Comparison of ENCODE assay signal across 20 cellular contexts in the genomic region with DNA sequence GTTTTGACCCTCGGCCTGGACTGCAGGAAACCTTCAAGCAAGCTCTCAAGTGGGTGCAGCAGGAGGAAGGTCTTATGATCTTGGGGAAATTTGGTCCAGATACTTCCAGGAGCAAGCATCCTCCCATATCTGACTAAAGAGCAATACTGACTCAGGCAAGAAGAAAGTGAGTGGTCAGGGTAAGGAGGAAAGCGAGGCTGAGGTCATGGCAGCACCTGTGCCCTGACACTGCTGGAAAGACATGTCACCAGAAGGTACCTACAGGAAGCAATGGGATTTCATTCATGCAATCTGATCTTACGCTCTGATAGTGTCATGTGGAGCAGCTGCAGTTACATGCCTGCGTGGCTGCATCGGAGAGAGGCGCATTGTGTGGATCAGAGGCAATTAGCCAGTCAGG.
"Had no signal": no experiment of that assay in that cellular context is flagged by ENCODE, and none has a peak within 500 bp of the region (broad histone marks: within the 10 kb centered on the region; RNA-seq: fewer than 3 reads in every experiment).

No MANE protein-coding gene starts in this region.

- H3K4me1 Mint-ChIP-seq: activated B cell treated with CpG ODN at 0.5 μM for 24 hours; activated CD4-positive, alpha-beta memory T cell treated with anti-CD3 and anti-CD28 coated beads, Interleukin-2, amount 10 ng/mL, durations not matched to agents 7 days and 5 days; activated naive CD8-positive, alpha-beta T cell treated with anti-CD3 and anti-CD28 coated beads for 36 hours; activated T-helper 17 cell treated with anti-CD3 and anti-CD28 coated beads, Interleukin-2, amount 50 U/mL, for 72 hours had no signal

- H3K27ac Mint-ChIP-seq: activated B cell treated with CpG ODN at 0.5 μM for 24 hours; activated CD4-positive, alpha-beta memory T cell treated with anti-CD3 and anti-CD28 coated beads, Interleukin-2, amount 10 ng/mL, durations not matched to agents 7 days and 5 days; activated naive CD8-positive, alpha-beta T cell treated with anti-CD3 and anti-CD28 coated beads for 36 hours; activated T-helper 17 cell treated with anti-CD3 and anti-CD28 coated beads, Interleukin-2, amount 50 U/mL, for 72 hours; dendritic cell treated with granulocyte-macrophage colony-stimulating factor and Interleukin-4, amounts not matched to agents 40 ng/mL and 50 ng/mL, for 4 days; stimulated activated naive B cell treated with anti-CD40 and anti-IgM and Interleukin-4, amounts not matched to agents 10 μg/mL and 1 μg/mL and 100 μg/mL, for 72 hours had no signal

- H3K4me3 Mint-ChIP-seq: activated B cell treated with CpG ODN at 0.5 μM for 24 hours; activated CD4-positive, alpha-beta memory T cell treated with anti-CD3 and anti-CD28 coated beads, Interleukin-2, amount 10 ng/mL, durations not matched to agents 7 days and 5 days; activated naive CD8-positive, alpha-beta T cell treated with anti-CD3 and anti-CD28 coated beads for 36 hours; activated T-helper 17 cell treated with anti-CD3 and anti-CD28 coated beads, Interleukin-2, amount 50 U/mL, for 72 hours; dendritic cell treated with granulocyte-macrophage colony-stimulating factor and Interleukin-4, amounts not matched to agents 40 ng/mL and 50 ng/mL, for 4 days; natural killer cell treated with Interleukin-12 subunit alpha and Interleukin-12 subunit beta and Interleukin-15 and Interleukin-18, amount 100 ng/mL, for 72 hours; stimulated activated naive B cell treated with anti-CD40 and anti-IgM and Interleukin-4, amounts not matched to agents 10 μg/mL and 1 μg/mL and 100 μg/mL, for 72 hours had no signal

- DNase-seq: activated B cell treated with CpG ODN at 0.5 μM for 24 hours; activated CD4-positive, alpha-beta memory T cell treated with anti-CD3 and anti-CD28 coated beads, Interleukin-2, amount 10 ng/mL, durations not matched to agents 7 days and 5 days; activated CD4-positive, alpha-beta T cell treated with anti-CD3 and anti-CD28 coated beads for 4 hours; activated naive CD4-positive, alpha-beta T cell; activated naive CD8-positive, alpha-beta T cell treated with anti-CD3 and anti-CD28 coated beads for 36 hours; activated T-cell treated with anti-CD3 and anti-CD28 coated beads, Interleukin-2, amount 50 U/mL, for 1 hour; amniotic stem cell; effector CD8-positive, alpha-beta T cell; esophagus squamous epithelium; left cardiac atrium; mesendoderm; nucleus accumbens; retina; spleen; stimulated activated naive B cell treated with anti-CD40 and anti-IgM and Interleukin-4, amounts not matched to agents 10 μg/mL and 1 μg/mL and 100 μg/mL, for 72 hours had no signal

- H3K27me3 Mint-ChIP-seq: activated naive CD8-positive, alpha-beta T cell treated with anti-CD3 and anti-CD28 coated beads for 36 hours; stimulated activated naive B cell treated with anti-CD40 and anti-IgM and Interleukin-4, amounts not matched to agents 10 μg/mL and 1 μg/mL and 100 μg/mL, for 72 hours had no signal

- H3K9me3 ChIP-seq: esophagus squamous epithelium, spleen had no signal

- H3K9me3 Mint-ChIP-seq: activated B cell treated with CpG ODN at 0.5 μM for 24 hours; activated CD4-positive, alpha-beta memory T cell treated with anti-CD3 and anti-CD28 coated beads, Interleukin-2, amount 10 ng/mL, durations not matched to agents 7 days and 5 days; activated naive CD8-positive, alpha-beta T cell treated with anti-CD3 and anti-CD28 coated beads for 36 hours; activated T-helper 17 cell treated with anti-CD3 and anti-CD28 coated beads, Interleukin-2, amount 50 U/mL, for 72 hours; dendritic cell treated with granulocyte-macrophage colony-stimulating factor and Interleukin-4, amounts not matched to agents 40 ng/mL and 50 ng/mL, for 4 days; natural killer cell treated with Interleukin-12 subunit alpha and Interleukin-12 subunit beta and Interleukin-15 and Interleukin-18, amount 100 ng/mL, for 72 hours; stimulated activated naive B cell treated with anti-CD40 and anti-IgM and Interleukin-4, amounts not matched to agents 10 μg/mL and 1 μg/mL and 100 μg/mL, for 72 hours had no signal

- H3K36me3 ChIP-seq: cardiac muscle cell, esophagus squamous epithelium, spleen had no signal

- H3K4me1 ChIP-seq: esophagus squamous epithelium, spleen had no signal

- H3K36me3 Mint-ChIP-seq: activated naive CD8-positive, alpha-beta T cell treated with anti-CD3 and anti-CD28 coated beads for 36 hours; natural killer cell treated with Interleukin-12 subunit alpha and Interleukin-12 subunit beta and Interleukin-15 and Interleukin-18, amount 100 ng/mL, for 72 hours; stimulated activated naive B cell treated with anti-CD40 and anti-IgM and Interleukin-4, amounts not matched to agents 10 μg/mL and 1 μg/mL and 100 μg/mL, for 72 hours had no signal

- H3K27me3 ChIP-seq: spleen had no signal

- FAIRE-seq: endothelial cell of umbilical vein had no signal

- H3K27ac ChIP-seq: cardiac muscle cell, esophagus squamous epithelium, spleen had no signal

- H3K4me3 ChIP-seq: cardiac muscle cell, esophagus squamous epithelium, spleen had no signal
